Comparison of ENCODE assay signal across 9 cellular contexts in the genomic region with DNA sequence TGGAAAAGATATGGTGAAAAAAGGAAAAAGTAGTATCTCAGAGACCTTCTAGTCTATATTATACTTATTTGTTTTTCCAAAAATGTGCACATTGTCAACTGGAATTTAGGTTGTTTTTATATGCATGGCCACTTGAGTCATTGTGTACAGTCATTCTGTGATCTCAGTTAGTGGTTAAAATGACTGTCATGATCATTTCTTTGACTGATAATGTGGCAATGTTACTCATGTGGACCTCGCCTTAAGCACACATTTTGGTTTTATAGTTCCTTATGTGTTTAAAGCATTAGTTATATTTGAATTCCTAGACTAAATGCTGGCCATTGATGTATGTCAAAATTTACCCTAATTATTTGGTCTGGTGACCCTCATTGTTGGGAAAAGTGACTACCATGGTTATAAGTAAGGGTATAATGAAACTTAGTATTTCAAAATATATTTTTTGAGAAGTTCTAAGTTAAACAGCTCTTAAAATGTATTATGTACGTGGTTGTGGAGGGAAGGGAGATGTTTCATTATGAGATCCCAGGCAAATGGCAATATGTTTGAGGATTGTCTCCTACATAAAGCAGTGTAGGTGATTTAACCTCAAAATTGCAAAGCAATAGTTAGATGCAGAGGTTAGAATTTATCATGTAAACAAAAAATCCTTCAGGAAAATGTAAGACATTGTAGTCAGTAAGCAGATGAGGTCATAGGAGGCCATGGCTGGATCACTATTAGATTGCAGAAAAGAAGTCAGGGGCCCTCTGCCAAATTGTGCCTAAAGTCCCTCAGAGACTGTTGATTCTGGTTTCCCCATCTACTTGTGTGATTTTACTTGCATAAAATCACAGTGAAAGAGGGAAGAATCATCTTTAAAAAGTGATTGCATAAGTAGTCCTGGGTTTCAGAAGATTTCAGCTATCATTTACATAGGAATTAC. TPM values are rescaled to one million over a fixed set of nuclear protein-coding genes. Genes with fewer than 3 reads are reported as not detected.
A peak's percentile ranks its signal among the peaks of the same experiment; 100 is the strongest.
DNase-seq lines count a peak whose midpoint lies in the region; ATAC-seq and TF ChIP-seq lines count a peak whose summit lies in the region.
"Had no signal": no experiment of that assay in that cellular context is flagged by ENCODE, and none has a peak within 500 bp of the region (broad histone marks: within the 10 kb centered on the region; RNA-seq: fewer than 3 reads in every experiment).

No MANE protein-coding gene starts in this region.

- H3K4me1 Mint-ChIP-seq in MCF 10A (ENCODE audit: insufficient read depth, unreplicated experiment) (peaks cover 11% of the 10 kb centered on the region), CD14-positive monocyte (peaks cover 12% of the 10 kb centered on the region)
- H3K4me1 Mint-ChIP-seq in activated CD8-positive, alpha-beta T cell treated with anti-CD3 and anti-CD28 coated beads, Interleukin-2, amount 10 ng/mL, durations not matched to agents 7 days and 5 days (ENCODE audit: low read depth) = peaks cover 15% of the 10 kb centered on the region

- TF ChIP-seq CTCF in MCF 10A (IDR thresholded peaks at IDR 0.05; ENCODE audit: unreplicated experiment) = no peak
- TF ChIP-seq CTCF in breast epithelium (IDR thresholded peaks at IDR 0.05) = no peak
- no peak for TF ChIP-seq CTCF in CD14-positive monocyte (IDR thresholded peaks at IDR 0.05)

- peaks cover 28% of the 10 kb centered on the region for H3K36me3 Mint-ChIP-seq in MCF 10A (ENCODE audit: insufficient read depth, unreplicated experiment)
- H3K36me3 Mint-ChIP-seq in activated CD8-positive, alpha-beta T cell treated with anti-CD3 and anti-CD28 coated beads, Interleukin-2, amount 10 ng/mL, durations not matched to agents 7 days and 5 days (ENCODE audit: low read depth) = no peaks in the 10 kb centered on the region
- peaks cover 0 to 10% of the 10 kb centered on the region in 2 donors for H3K36me3 Mint-ChIP-seq in CD14-positive monocyte

- POLR2A ChIA-PET in MCF 10A (lab: Yijun Ruan, JAX) = interaction anchor here (0.9 to 1.2 kb wide), 2 partner anchors 15 to 16 kb away, joined by 3 read pairs; no protein-coding TSS in a partner anchor
- POLR2A ChIA-PET in activated CD8-positive, alpha-beta T cell treated with anti-CD3 and anti-CD28 coated beads, Interleukin-2, amount 10 ng/mL, durations not matched to agents 7 days and 5 days (lab: Charles Lee) = interaction anchor here (0.8 kb wide), 1 partner anchor 129 kb away, joined by 3 read pairs; no protein-coding TSS in a partner anchor

- CTCF ChIA-PET in MCF 10A (lab: Yijun Ruan, JAX) = no interaction called here
- CTCF ChIA-PET in activated CD8-positive, alpha-beta T cell treated with anti-CD3 and anti-CD28 coated beads, Interleukin-2, amount 10 ng/mL, durations not matched to agents 7 days and 5 days (lab: Charles Lee) = interaction anchor here (1.0 kb wide), 1 partner anchor 62 kb away, joined by 4 read pairs; no protein-coding TSS in a partner anchor

- H3K27me3 ChIP-seq in breast epithelium = no peaks in the 10 kb centered on the region

- DNase-seq in MCF 10A (ENCODE audit: unreplicated experiment) = peak; percentile 42
- no peak for DNase-seq in breast epithelium (ENCODE audit: low spot score in 2 of 2)
- no peak for DNase-seq in activated CD8-positive, alpha-beta T cell treated with anti-CD3 and anti-CD28 coated beads, Interleukin-2, amount 10 ng/mL, durations not matched to agents 7 days and 5 days
- peak; percentile 71 for DNase-seq in stromal cell of bone marrow (ENCODE audit: low read depth)
- no peak for DNase-seq in DMS53 (lab: John Stamatoyannopoulos, UW)
- no peak for DNase-seq in CD14-positive monocyte (ENCODE audit: low spot score)
- no peak for DNase-seq in DMS 273 treated with DMSO at 0.1 percent for 48 hours (lab: John Stamatoyannopoulos, UW)
- DNase-seq: DMS79 had no signal

- BruUV-seq in MCF 10A (replicated peaks; lab: Mats Ljungman, UMichigan) = no TSS peak

- no peak overlapping the region for H3K27ac ChIP-seq in breast epithelium

- H3K27me3 Mint-ChIP-seq in MCF 10A (ENCODE audit: insufficient read depth, unreplicated experiment) (no peaks in the 10 kb centered on the region), CD14-positive monocyte (ENCODE audit: low read depth in 3 of 3) (peaks cover 0 to 5% (median 0%) of the 10 kb centered on the region in 3 donors)
- H3K27me3 Mint-ChIP-seq in activated CD8-positive, alpha-beta T cell treated with anti-CD3 and anti-CD28 coated beads, Interleukin-2, amount 10 ng/mL, durations not matched to agents 7 days and 5 days (ENCODE audit: low read depth) = no peaks in the 10 kb centered on the region

- no peak overlapping the region for H3K4me3 ChIP-seq in breast epithelium

- H3K4me3 Mint-ChIP-seq in MCF 10A (ENCODE audit: unreplicated experiment) = no peak overlapping the region
- H3K4me3 Mint-ChIP-seq in activated CD8-positive, alpha-beta T cell treated with anti-CD3 and anti-CD28 coated beads, Interleukin-2, amount 10 ng/mL, durations not matched to agents 7 days and 5 days = no peak overlapping the region
- no peak overlapping the region for H3K4me3 Mint-ChIP-seq in CD14-positive monocyte

- intact Hi-C loops in MCF 10A (cut with micrococcal nuclease) = no loop called here
- intact Hi-C loops in breast epithelium (cut with DNase I; ENCODE audit: low total_unique reads) = no loop called here
- intact Hi-C loops in CD14-positive monocyte (cut with micrococcal nuclease) = no loop called here

- no peaks in the 10 kb centered on the region for H3K9me3 ChIP-seq in breast epithelium

- no peaks in the 10 kb centered on the region for H3K36me3 ChIP-seq in breast epithelium

- no peaks in the 10 kb centered on the region for H3K4me1 ChIP-seq in breast epithelium

- ATAC-seq in HG03064 (IDR thresholded peaks at IDR 0.05; ENCODE audit: low read depth, unreplicated experiment) = peak; percentile 86
- ATAC-seq in activated CD8-positive, alpha-beta T cell treated with anti-CD3 and anti-CD28 coated beads, Interleukin-2, amount 10 ng/mL, durations not matched to agents 7 days and 5 days = peak; percentile 76

- no peak overlapping the region for H3K27ac Mint-ChIP-seq in MCF 10A (ENCODE audit: low read depth, unreplicated experiment)
- no peak overlapping the region for H3K27ac Mint-ChIP-seq in activated CD8-positive, alpha-beta T cell treated with anti-CD3 and anti-CD28 coated beads, Interleukin-2, amount 10 ng/mL, durations not matched to agents 7 days and 5 days
- peak overlapping the region in 3 of 7 donors; percentile 55 to 79 (median 63) for H3K27ac Mint-ChIP-seq in CD14-positive monocyte

- H3K9me3 Mint-ChIP-seq in MCF 10A (ENCODE audit: unreplicated experiment) = no peaks in the 10 kb centered on the region
- H3K9me3 Mint-ChIP-seq in activated CD8-positive, alpha-beta T cell treated with anti-CD3 and anti-CD28 coated beads, Interleukin-2, amount 10 ng/mL, durations not matched to agents 7 days and 5 days (ENCODE audit: insufficient read depth) = no peaks in the 10 kb centered on the region
- H3K9me3 Mint-ChIP-seq in CD14-positive monocyte = no peaks in the 10 kb centered on the region

- no peak for TF ChIP-seq POLR2A in breast epithelium (IDR thresholded peaks at IDR 0.05)

RNA-seq across cellular contexts. Expression of gene PNMA1, which starts 17.5 kb away (rescaled TPM):
- total RNA-seq in MCF 10A (2022) (43.3 and 46.3 TPM in 2 replicates), breast epithelium (10 to 100 TPM; 12.1 to 19.3 (median 19.2) TPM)
- total RNA-seq in activated CD8-positive, alpha-beta T cell treated with anti-CD3 and anti-CD28 coated beads, Interleukin-2, amount 10 ng/mL, durations not matched to agents 7 days and 5 days = 10 to 100 TPM; 24.4 to 25.6 TPM
- 1 to 10 TPM; 4.4 to 6.4 TPM for polyA plus RNA-seq in CD14-positive monocyte

RNA-seq across cellular contexts. Expression of gene DNAL1, which starts 51.9 kb away (rescaled TPM):
- total RNA-seq in MCF 10A (2022) = 18.5 and 33.0 TPM in 2 replicates
- 10 to 100 TPM in 2 of 3 donors, 1 to 10 TPM in 1; 6.1 to 12.8 (median 10.5) TPM for total RNA-seq in breast epithelium
- 1 to 10 TPM; 5.7 to 6.3 TPM for total RNA-seq in activated CD8-positive, alpha-beta T cell treated with anti-CD3 and anti-CD28 coated beads, Interleukin-2, amount 10 ng/mL, durations not matched to agents 7 days and 5 days
- 1 to 10 TPM; 2.0 to 3.4 TPM for polyA plus RNA-seq in CD14-positive monocyte

Comparison
In these comparisons a context has a peak if more than half of its experiments do, and no peak if none do; other contexts are left out.
1. DNase-seq: peak in MCF 10A (single experiment) and stromal cell of bone marrow (single experiment); none in breast epithelium (0 of 2), activated CD8-positive, alpha-beta T cell treated with anti-CD3 and anti-CD28 coated beads, Interleukin-2, amount 10 ng/mL, durations not matched to agents 7 days and 5 days (single experiment), DMS53 (single experiment), CD14-positive monocyte (single experiment) and DMS 273 treated with DMSO at 0.1 percent for 48 hours (single experiment).